ENCODE assay signal across 1 cellular context in genomic region chr1:150963535-150964489, GRCh38.
TF ChIP-seq lines count a peak whose summit lies in the region.

No MANE protein-coding gene starts in this region.

TF ChIP-seq in GM12878, 131 proteins besides CTCF, POLR2A, EP300 and RAD21:
- peak; percentile 12; the same call in 1 of the 2 replicates for TF ChIP-seq POLR2AphosphoS5 (IDR thresholded peaks at IDR 0.05; ENCODE audit: low read length)
- TF ChIP-seq TCF12 (IDR thresholded peaks at IDR 0.05; ENCODE audit: low read depth, low read length) = no peak
TF ChIP-seq in GM12878: peak in this region for 1.
